Comparison of ENCODE assay signal across 17 cellular contexts in genomic region chr20:61950631-61951010, GRCh38.
"Had no signal": no experiment of that assay in that cellular context is flagged by ENCODE, and none has a peak within 500 bp of the region (broad histone marks: within the 10 kb centered on the region; RNA-seq: fewer than 3 reads in every experiment).

No MANE protein-coding gene starts in this region.

- H3K4me1 ChIP-seq: parathyroid adenoma, right lobe of liver had no signal

- H3K4me3 ChIP-seq: body of pancreas, cardiac muscle cell, right lobe of liver, testis had no signal

- H3K36me3 ChIP-seq: cardiac muscle cell, neutrophil, right lobe of liver had no signal

- H3K9me3 ChIP-seq: body of pancreas, neutrophil, right lobe of liver, testis had no signal

- ATAC-seq: body of pancreas; stimulated activated memory B cell treated with anti-CD40 and anti-IgM and Interleukin-4, amounts not matched to agents 10 μg/mL and 1 μg/mL and 100 μg/mL, for 72 hours had no signal

- H3K27me3 ChIP-seq: body of pancreas, cardiac muscle cell, right lobe of liver, testis had no signal

- DNase-seq: activated gamma-delta T cell; anterior cingulate cortex; effector CD4-positive, alpha-beta T cell; foreskin fibroblast; immature natural killer cell; kidney glomerular epithelial cell; small intestine; stimulated activated CD4-positive, alpha-beta T cell treated with anti-CD3 and anti-CD28 coated beads, Interleukin-15, amount 100 ng/mL, for 24 hours; T-helper 9 cell; testis; trophoblast cell had no signal

- H3K27ac ChIP-seq: body of pancreas, cardiac muscle cell, neutrophil, parathyroid adenoma, right lobe of liver, testis had no signal
